ENCODE assay signal across 8 cellular contexts in the genomic region with DNA sequence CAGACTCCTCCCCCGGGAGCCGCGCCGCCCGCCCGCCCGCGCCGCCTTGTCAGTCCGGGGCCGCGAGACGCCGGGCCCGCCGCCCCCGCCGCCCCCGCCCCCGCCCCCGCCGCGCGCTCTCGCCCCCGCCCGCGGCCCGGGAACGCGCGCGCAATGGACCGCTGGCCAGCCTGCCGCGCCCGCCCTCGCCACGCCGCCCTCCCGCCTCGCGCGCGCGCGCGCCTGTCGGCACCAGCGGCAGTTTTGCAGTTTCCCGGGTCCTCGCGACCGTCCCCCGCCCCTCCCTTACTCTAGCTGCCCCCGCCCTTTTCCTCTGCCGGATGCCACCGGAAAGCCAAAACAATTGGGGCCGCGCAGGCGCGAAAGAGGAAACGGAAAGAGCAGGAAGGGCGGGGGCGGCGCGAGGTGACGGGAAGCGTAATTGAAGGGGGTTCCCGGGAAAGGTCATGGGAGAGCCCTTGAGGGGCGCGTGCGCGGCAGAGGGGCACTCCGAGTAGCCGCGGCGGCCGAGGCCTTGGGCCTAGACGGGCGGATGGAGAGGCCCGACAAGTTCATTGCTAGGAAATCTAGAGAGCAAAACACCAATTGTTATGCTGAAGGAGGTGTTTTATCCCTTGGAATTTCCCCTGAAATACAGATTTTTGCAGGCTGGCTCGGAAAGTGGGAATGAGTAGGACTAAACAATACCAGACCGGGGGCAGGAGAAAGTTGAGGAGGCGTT. TPM values are rescaled to one million over a fixed set of nuclear protein-coding genes. Genes with fewer than 3 reads are reported as not detected.
A peak's percentile ranks its signal among the peaks of the same experiment; 100 is the strongest.
DNase-seq lines count a peak whose midpoint lies in the region; ATAC-seq and TF ChIP-seq lines count a peak whose summit lies in the region.

No MANE protein-coding gene starts in this region.

- peak overlapping the region; percentile 99 for H2BK5ac ChIP-seq in trophoblast cell (ENCODE audit: low read depth, low read length, poor library complexity)

- peak overlapping the region; percentile 99 for H4K8ac ChIP-seq in trophoblast cell (ENCODE audit: low read depth, low read length)

- peak; percentile 25 for TF ChIP-seq EP300 in transverse colon (IDR thresholded peaks at IDR 0.05; ENCODE audit: low read depth)

- intact Hi-C loops in transverse colon (cut with DNase I; ENCODE audit: low total_unique reads), result loop anchor here (5.0 to 10.0 kb wide), 2 partner anchors 63 to 170 kb away; partner anchors contain the start of genes FKBP9 and NT5C3A

- H3K27ac ChIP-seq in cardiac muscle cell (peak overlapping the region; percentile 97), trophoblast cell (ENCODE audit: low read depth, low read length) (peak overlapping the region; percentile 100), transverse colon (peak overlapping the region; percentile 99 to 100 (median 100))

- H3K4ac ChIP-seq in trophoblast cell (ENCODE audit: low read depth, low read length), result peak overlapping the region; percentile 100

- H3K4me1 ChIP-seq in cardiac muscle cell (ENCODE audit: low read depth), result peaks cover 36% of the 10 kb centered on the region
- H3K4me1 ChIP-seq in trophoblast cell (ENCODE audit: control insufficient read depth in 1 of 2, insufficient read depth in 2 of 2, low read length in 2 of 2), result peaks cover 3% of the 10 kb centered on the region in 2 experiments
- peaks cover 12 to 53% (median 35%) of the 10 kb centered on the region in 4 donors for H3K4me1 ChIP-seq in transverse colon

- no CpG with 5 or more reads among the region's 85 CpGs for WGBS in trophoblast cell (ENCODE audit: extremely low coverage, insufficient coverage, insufficient read length)
- WGBS in transverse colon (ENCODE audit: low coverage in 1 of 2), 2 donors, result 0 to 1% methylated on average over 1 to 48 of the region's 85 CpGs

- no peak for TF ChIP-seq CTCF in GM12864 (IDR thresholded peaks at IDR 0.05; ENCODE audit: low read depth, low read length, missing control alignments)
- TF ChIP-seq CTCF in cardiac muscle cell (IDR thresholded peaks at IDR 0.05; ENCODE audit: low read depth, low read length), result no peak
- TF ChIP-seq CTCF in transverse colon (IDR thresholded peaks at IDR 0.05), result no peak

- H3K36me3 ChIP-seq in cardiac muscle cell, result no peaks in the 10 kb centered on the region
- H3K36me3 ChIP-seq in trophoblast cell (ENCODE audit: control insufficient read depth in 1 of 2, insufficient read depth in 2 of 2, low read length in 2 of 2), result no peaks in the 10 kb centered on the region
- H3K36me3 ChIP-seq in transverse colon, result no peaks in the 10 kb centered on the region

- peak overlapping the region; percentile 84 for H3K9ac ChIP-seq in trophoblast cell (ENCODE audit: low read length)

- peak overlapping the region; percentile 98 for H2BK120ac ChIP-seq in trophoblast cell (ENCODE audit: insufficient read depth, low read length, poor library complexity)

- peak overlapping the region; percentile 99 for H3K14ac ChIP-seq in trophoblast cell (ENCODE audit: low read length)

- no peaks in the 10 kb centered on the region for H3K9me3 ChIP-seq in cardiac muscle cell (ENCODE audit: low read depth)
- H3K9me3 ChIP-seq in trophoblast cell (ENCODE audit: insufficient read depth, low read depth, low read length), result no peaks in the 10 kb centered on the region
- no peaks in the 10 kb centered on the region for H3K9me3 ChIP-seq in transverse colon

- peak overlapping the region; percentile 100 for H4K91ac ChIP-seq in trophoblast cell (ENCODE audit: low read depth, low read length)

- H2BK12ac ChIP-seq in trophoblast cell (ENCODE audit: low read length), result no peak overlapping the region

- peak; percentile 51 for ATAC-seq in HG02678 (IDR thresholded peaks at IDR 0.05; ENCODE audit: unreplicated experiment)

- H4K12ac ChIP-seq in trophoblast cell (ENCODE audit: low read depth, low read length), result peak overlapping the region; percentile 100

- peak overlapping the region; percentile 97 for H2AK5ac ChIP-seq in trophoblast cell (ENCODE audit: low read length)

- peak overlapping the region; percentile 89 for H2AFZ ChIP-seq in trophoblast cell (ENCODE audit: insufficient read depth, low read length, poor library complexity)

- DNase-seq in GM12864 (ENCODE audit: low read depth), result peak; percentile 85
- peak; percentile 97 for DNase-seq in NCI-H1105 treated with DMSO at 0.1 percent for 48 hours (lab: John Stamatoyannopoulos, UW)
- DNase-seq in SKM-1 treated with dmso at 0.1 percent for 144 hours (lab: John Stamatoyannopoulos, UW; ENCODE audit: unreplicated experiment), result peak; percentile 92
- peak; percentile 96 for DNase-seq in activated naive CD8-positive, alpha-beta T cell treated with anti-CD3 and anti-CD28 coated beads, Interleukin-2, amount 50 U/mL, for 16 hours (ENCODE audit: low read depth, low spot score)
- peak; percentile 97 to 98 for DNase-seq in cardiac muscle cell (ENCODE audit: low read depth in 1 of 2, low spot score in 1 of 2)
- peak; percentile 94 to 96 for DNase-seq in trophoblast cell
- peak; percentile 97 for DNase-seq in transverse colon

- peaks cover 15% of the 10 kb centered on the region for H3K79me1 ChIP-seq in trophoblast cell (ENCODE audit: low read length)

- peak; percentile 78 for TF ChIP-seq POLR2A in transverse colon (IDR thresholded peaks at IDR 0.05)

- H3K18ac ChIP-seq in trophoblast cell (ENCODE audit: low read length), result peak overlapping the region; percentile 100

- H3K4me3 ChIP-seq in GM12864 (ENCODE audit: low read depth, low read length) (peak overlapping the region; percentile 79), cardiac muscle cell (peak overlapping the region; percentile 83), trophoblast cell (ENCODE audit: low read depth, low read length) (peak overlapping the region; percentile 99), transverse colon (peak overlapping the region; percentile 78 to 100 (median 98))

- in situ Hi-C loops in transverse colon (cut with MboI; ENCODE audit: low pct_ligation_motif_present in 1 of 4, low pct_unique_long_range_greater_than_20kb in 1 of 4, low sequenced_read_pairs in 3 of 4), result no loop called here

- H3K23ac ChIP-seq in trophoblast cell (ENCODE audit: low read length), result no peak overlapping the region

- H3K4me2 ChIP-seq in trophoblast cell (ENCODE audit: low read length), result peak overlapping the region; percentile 87

- H3K27me3 ChIP-seq in cardiac muscle cell (no peaks in the 10 kb centered on the region), trophoblast cell (ENCODE audit: insufficient read depth, low read length) (no peaks in the 10 kb centered on the region), transverse colon (no peaks in the 10 kb centered on the region)

- H3K79me2 ChIP-seq in trophoblast cell (ENCODE audit: control insufficient read depth, insufficient read depth, low read length, poor library complexity), result peaks cover 12% of the 10 kb centered on the region

RNA-seq across cellular contexts. Expression of gene KBTBD2, which starts 0.4 kb away (rescaled TPM):
- total RNA-seq in cardiac muscle cell (28.8 and 41.6 TPM in 2 replicates), transverse colon (10 to 100 TPM; 29.9 to 72.8 (median 32.3) TPM)
- 35.4 and 45.8 TPM in 2 replicates for polyA plus RNA-seq in cardiac muscle cell
- 15.1 and 15.2 TPM in 2 replicates for polyA plus RNA-seq in trophoblast cell (2013)

Comparison
In these comparisons a context has a peak if more than half of its experiments do, and no peak if none do; other contexts are left out.
1. Peak in every context shown above with its lines: DNase-seq, ATAC-seq, H3K4me3 ChIP-seq and H3K27ac ChIP-seq.